Comparison of ENCODE assay signal across 8 cellular contexts in genomic region chr2:27211241-27211942, GRCh38. TPM values are rescaled to one million over a fixed set of nuclear protein-coding genes. Genes with fewer than 3 reads are reported as not detected.
DNase-seq lines count a peak whose midpoint lies in the region; ATAC-seq and TF ChIP-seq lines count a peak whose summit lies in the region.

No MANE protein-coding gene starts in this region.

- no peaks in the 10 kb centered on the region for H3K9me3 ChIP-seq in right atrium auricular region
- no peaks in the 10 kb centered on the region for H3K9me3 ChIP-seq in sigmoid colon

- H3K9me3 Mint-ChIP-seq in activated naive CD4-positive, alpha-beta T cell treated with anti-CD3 and anti-CD28 coated beads, Interleukin-2, amount 10 ng/mL, durations not matched to agents 7 days and 5 days = no peaks in the 10 kb centered on the region
- no peaks in the 10 kb centered on the region for H3K9me3 Mint-ChIP-seq in activated CD8-positive, alpha-beta T cell treated with anti-CD3 and anti-CD28 coated beads for 36 hours

- no peaks in the 10 kb centered on the region for H3K27me3 ChIP-seq in right atrium auricular region
- H3K27me3 ChIP-seq in sigmoid colon = no peaks in the 10 kb centered on the region

- peak overlapping the region; percentile 91 for H3K27ac Mint-ChIP-seq in activated naive CD4-positive, alpha-beta T cell treated with anti-CD3 and anti-CD28 coated beads, Interleukin-2, amount 10 ng/mL, durations not matched to agents 7 days and 5 days
- peak overlapping the region; percentile 91 for H3K27ac Mint-ChIP-seq in activated CD8-positive, alpha-beta T cell treated with anti-CD3 and anti-CD28 coated beads for 36 hours

- H3K27ac ChIP-seq in right atrium auricular region (peak overlapping the region; percentile 91 to 95), sigmoid colon (peak overlapping the region; percentile 92 to 95 (median 94))

- no peak for TF ChIP-seq CTCF in activated CD8-positive, alpha-beta T cell treated with anti-CD3 and anti-CD28 coated beads for 36 hours (IDR thresholded peaks at IDR 0.05)
- TF ChIP-seq CTCF in right atrium auricular region (IDR thresholded peaks at IDR 0.05) (no peak), sigmoid colon (IDR thresholded peaks at IDR 0.05) (no peak)

- H3K36me3 ChIP-seq in right atrium auricular region = peaks cover 11% of the 10 kb centered on the region
- H3K36me3 ChIP-seq in sigmoid colon = peaks cover 0 to 43% (median 16%) of the 10 kb centered on the region in 4 donors

- TF ChIP-seq EP300 in sigmoid colon (IDR thresholded peaks at IDR 0.05) = no peak

- ATAC-seq in activated CD8-positive, alpha-beta T cell treated with anti-CD3 and anti-CD28 coated beads for 36 hours = no peak

- H3K4me3 Mint-ChIP-seq in activated naive CD4-positive, alpha-beta T cell treated with anti-CD3 and anti-CD28 coated beads, Interleukin-2, amount 10 ng/mL, durations not matched to agents 7 days and 5 days = peak overlapping the region; percentile 85
- peak overlapping the region; percentile 91 for H3K4me3 Mint-ChIP-seq in activated CD8-positive, alpha-beta T cell treated with anti-CD3 and anti-CD28 coated beads for 36 hours

- H3K36me3 Mint-ChIP-seq in activated naive CD4-positive, alpha-beta T cell treated with anti-CD3 and anti-CD28 coated beads, Interleukin-2, amount 10 ng/mL, durations not matched to agents 7 days and 5 days = peaks cover 26% of the 10 kb centered on the region
- H3K36me3 Mint-ChIP-seq in activated CD8-positive, alpha-beta T cell treated with anti-CD3 and anti-CD28 coated beads for 36 hours (ENCODE audit: low read depth) = peaks cover 34% of the 10 kb centered on the region

- H3K4me3 ChIP-seq in right atrium auricular region (peak overlapping the region; percentile 79 to 83), sigmoid colon (peak overlapping the region; percentile 60 to 77 (median 74))

- TF ChIP-seq POLR2A in sigmoid colon (IDR thresholded peaks at IDR 0.05) = no peak

- POLR2A ChIA-PET in activated CD8-positive, alpha-beta T cell treated with anti-CD3 and anti-CD28 coated beads for 36 hours (lab: Charles Lee) = interaction anchor here (1.2 to 1.7 kb wide), 7 partner anchors 21 to 140 kb away, joined by 3 to 5 read pairs (median 3); partner anchors contain the start of gene OST4

- H3K4me1 Mint-ChIP-seq in activated naive CD4-positive, alpha-beta T cell treated with anti-CD3 and anti-CD28 coated beads, Interleukin-2, amount 10 ng/mL, durations not matched to agents 7 days and 5 days = peaks cover 39% of the 10 kb centered on the region
- peaks cover 37% of the 10 kb centered on the region for H3K4me1 Mint-ChIP-seq in activated CD8-positive, alpha-beta T cell treated with anti-CD3 and anti-CD28 coated beads for 36 hours (ENCODE audit: low read depth)

- intact Hi-C loops in activated CD8-positive, alpha-beta T cell treated with anti-CD3 and anti-CD28 coated beads for 36 hours (cut with micrococcal nuclease) = loop anchor here (10.0 kb wide), 1 partner anchor 117 kb away; no protein-coding TSS in a partner anchor
- intact Hi-C loops in sigmoid colon (cut with DNase I) = loop anchor here (2.0 to 10.0 kb wide), 5 partner anchors 79 to 283 kb away; partner anchors contain the start of genes FNDC4, GCKR, GTF3C2 and KHK

- H3K27me3 Mint-ChIP-seq in activated naive CD4-positive, alpha-beta T cell treated with anti-CD3 and anti-CD28 coated beads, Interleukin-2, amount 10 ng/mL, durations not matched to agents 7 days and 5 days = no peaks in the 10 kb centered on the region
- no peaks in the 10 kb centered on the region for H3K27me3 Mint-ChIP-seq in activated CD8-positive, alpha-beta T cell treated with anti-CD3 and anti-CD28 coated beads for 36 hours

- 2 to 3% methylated on average over 48 of the region's 48 CpGs for WGBS in sigmoid colon, 2 donors

- H3K4me1 ChIP-seq in right atrium auricular region = peaks cover 0 to 17% of the 10 kb centered on the region in 2 donors
- H3K4me1 ChIP-seq in sigmoid colon = peaks cover 0 to 25% (median 16%) of the 10 kb centered on the region in 4 donors

- DNase-seq in activated naive CD4-positive, alpha-beta T cell treated with anti-CD3 and anti-CD28 coated beads, Interleukin-2, amount 10 ng/mL, durations not matched to agents 7 days and 5 days = no peak
- no peak for DNase-seq in activated naive CD4-positive, alpha-beta T cell treated with Interleukin-2 at 50 U/mL for 16 hours
- peak; percentile 23 for DNase-seq in HT1080 (ENCODE audit: low read depth)
- DNase-seq in activated CD8-positive, alpha-beta T cell treated with anti-CD3 and anti-CD28 coated beads for 36 hours = peak; percentile 13
- no peak for DNase-seq in right atrium auricular region (ENCODE audit: low spot score)
- DNase-seq in sigmoid colon = no peak
- DNase-seq in activated gamma-delta T cell treated with Interleukin-2 at 50 U/mL for 16 hours = no peak
- no peak for DNase-seq in activated CD4-positive, CD25-positive, alpha-beta regulatory T cell treated with anti-CD3 and anti-CD28 coated beads, Interleukin-2, amount 50 U/mL, for 72 hours

- CTCF ChIA-PET in activated naive CD4-positive, alpha-beta T cell treated with anti-CD3 and anti-CD28 coated beads, Interleukin-2, amount 10 ng/mL, durations not matched to agents 7 days and 5 days (lab: Charles Lee) = no interaction called here
- CTCF ChIA-PET in activated CD8-positive, alpha-beta T cell treated with anti-CD3 and anti-CD28 coated beads for 36 hours (lab: Charles Lee) = interaction anchor here (0.7 to 1.2 kb wide), 6 partner anchors 9 to 249 kb away, joined by 3 to 5 read pairs (median 3); partner anchors contain the start of gene ABHD1

RNA-seq across cellular contexts. Expression of gene ATRAID, which starts 0.4 kb away (rescaled TPM):
- total RNA-seq in HT1080 (2014; rRNA removed; shearing (Covaris generic)) = 124 and 132 TPM in 2 replicates
- polyA plus RNA-seq in HT1080 (2015; cell fraction: cytosol; rRNA removed) = 134 and 143 TPM in 2 replicates
- polyA plus RNA-seq in HT1080 (2015; cell fraction: nucleus; rRNA removed) = 102 and 104 TPM in 2 replicates
- total RNA-seq in activated CD8-positive, alpha-beta T cell treated with anti-CD3 and anti-CD28 coated beads for 36 hours = 10 to 100 TPM; 62.6 to 65.2 TPM
- total RNA-seq in right atrium auricular region (100 to 1,000 TPM; 193 TPM), sigmoid colon (100 to 1,000 TPM; 128 to 226 (median 159) TPM)
- 10 to 100 TPM; 58.5 to 99.7 (median 73.9) TPM for polyA plus RNA-seq in sigmoid colon

RNA-seq across cellular contexts. Expression of gene SLC5A6, which starts 0.7 kb away (rescaled TPM):
- total RNA-seq in HT1080 (2014; rRNA removed; shearing (Covaris generic)) = 77.9 and 82.0 TPM in 2 replicates
- polyA plus RNA-seq in HT1080 (2015; cell fraction: cytosol; rRNA removed) = 24.6 and 28.3 TPM in 2 replicates
- 102 and 128 TPM in 2 replicates for polyA plus RNA-seq in HT1080 (2015; cell fraction: nucleus; rRNA removed)
- 10 to 100 TPM; 34.9 to 37.7 TPM for total RNA-seq in activated CD8-positive, alpha-beta T cell treated with anti-CD3 and anti-CD28 coated beads for 36 hours
- total RNA-seq in right atrium auricular region (10 to 100 TPM in 1 of 2 donors, 1 to 10 TPM in 1; 9.2 to 14.7 TPM), sigmoid colon (10 to 100 TPM in 3 of 4 donors, 1 to 10 TPM in 1; 7.2 to 15.5 (median 12.9) TPM)
- polyA plus RNA-seq in sigmoid colon = 10 to 100 TPM in 1 of 3 donors, 1 to 10 TPM in 2; 2.4 to 26.7 (median 3.5) TPM

RNA-seq across cellular contexts. Expression of gene CAD, which starts 5.8 kb away (rescaled TPM):
- 52.9 and 54.0 TPM in 2 replicates for total RNA-seq in HT1080 (2014; rRNA removed; shearing (Covaris generic))
- 16.4 and 19.3 TPM in 2 replicates for polyA plus RNA-seq in HT1080 (2015; cell fraction: cytosol; rRNA removed)
- 117 and 119 TPM in 2 replicates for polyA plus RNA-seq in HT1080 (2015; cell fraction: nucleus; rRNA removed)
- total RNA-seq in activated CD8-positive, alpha-beta T cell treated with anti-CD3 and anti-CD28 coated beads for 36 hours = 100 to 1,000 TPM; 125 to 127 TPM
- 10 to 100 TPM in 1 of 2 donors, 1 to 10 TPM in 1; 4.8 to 13.2 TPM for total RNA-seq in right atrium auricular region
- 10 to 100 TPM in 3 of 4 donors, 1 to 10 TPM in 1; 9.1 to 25.2 (median 17.1) TPM for total RNA-seq in sigmoid colon
- 10 to 100 TPM in 1 of 3 donors, 1 to 10 TPM in 2; 1.8 to 27.4 (median 3.0) TPM for polyA plus RNA-seq in sigmoid colon

RNA-seq across cellular contexts. Expression of gene SLC30A3, which starts 51.5 kb away (rescaled TPM):
- total RNA-seq in HT1080 (2014; rRNA removed; shearing (Covaris generic)) = 5.0 and 13.5 TPM in 2 replicates
- 3.0 and 4.1 TPM in 2 replicates for polyA plus RNA-seq in HT1080 (2015; cell fraction: cytosol; rRNA removed)
- 2.5 and 3.4 TPM in 2 replicates for polyA plus RNA-seq in HT1080 (2015; cell fraction: nucleus; rRNA removed)
- total RNA-seq in activated CD8-positive, alpha-beta T cell treated with anti-CD3 and anti-CD28 coated beads for 36 hours = under 1 TPM; 0.32 to 0.43 TPM
- total RNA-seq in right atrium auricular region = 1 to 10 TPM; 5.7 to 9.4 TPM
- 1 to 10 TPM in 1 of 4 donors, under 1 TPM in 2, not detected in 1; 0.28 to 1.1 (median 0.68) TPM for total RNA-seq in sigmoid colon
- under 1 TPM in 2 of 3 donors, not detected in 1; 0.10 to 0.60 TPM for polyA plus RNA-seq in sigmoid colon

Comparison
In these comparisons a context has a peak if more than half of its experiments do, and no peak if none do; other contexts are left out.
1. DNase-seq: peak in HT1080 (single experiment) and activated CD8-positive, alpha-beta T cell treated with anti-CD3 and anti-CD28 coated beads for 36 hours (single experiment); none in activated naive CD4-positive, alpha-beta T cell treated with anti-CD3 and anti-CD28 coated beads, Interleukin-2, amount 10 ng/mL, durations not matched to agents 7 days and 5 days (single experiment), activated naive CD4-positive, alpha-beta T cell treated with Interleukin-2 at 50 U/mL for 16 hours (single experiment), right atrium auricular region (single experiment), sigmoid colon (single experiment), activated gamma-delta T cell treated with Interleukin-2 at 50 U/mL for 16 hours (single experiment) and activated CD4-positive, CD25-positive, alpha-beta regulatory T cell treated with anti-CD3 and anti-CD28 coated beads, Interleukin-2, amount 50 U/mL, for 72 hours (single experiment).